Comparison of ENCODE assay signal across 8 cellular contexts in genomic region chr10:102648269-102648888, GRCh38. TPM values are rescaled to one million over a fixed set of nuclear protein-coding genes. Genes with fewer than 3 reads are reported as not detected.
DNase-seq lines count a peak whose midpoint lies in the region; ATAC-seq and TF ChIP-seq lines count a peak whose summit lies in the region.

No MANE protein-coding gene starts in this region.

- TF ChIP-seq POLR2A in esophagus muscularis mucosa (IDR thresholded peaks at IDR 0.05; ENCODE audit: low read depth): no peak
- no peak for TF ChIP-seq POLR2A in lower leg skin (IDR thresholded peaks at IDR 0.05)

- H3K27ac Mint-ChIP-seq in T-cell (peak overlapping the region; percentile 94 to 98), progenitor cell of endocrine pancreas (peak overlapping the region; percentile 59)

- H2AFZ ChIP-seq in DND-41 (ENCODE audit: low read depth, low read length): no peak overlapping the region

- peaks cover 82% of the 10 kb centered on the region for H4K20me1 ChIP-seq in DND-41 (ENCODE audit: insufficient read depth, low read length)

- H3K4me2 ChIP-seq in DND-41 (ENCODE audit: insufficient read depth, low read length): peak overlapping the region; percentile 73

- POLR2A ChIA-PET in T-cell (lab: Charles Lee): no interaction called here

- no peak for TF ChIP-seq EP300 in esophagus muscularis mucosa (IDR thresholded peaks at IDR 0.05)

- no peak for DNase-seq in DND-41
- DNase-seq in T-cell: no peak
- no peak for DNase-seq in esophagus muscularis mucosa (ENCODE audit: extremely low spot score)
- no peak for DNase-seq in progenitor cell of endocrine pancreas (ENCODE audit: low spot score, unreplicated experiment)
- no peak for DNase-seq in SKM-1 (lab: John Stamatoyannopoulos, UW; ENCODE audit: unreplicated experiment)
- DNase-seq in islet precursor cell: no peak
- no peak for DNase-seq in SW480 (ENCODE audit: low spot score)
- DNase-seq in lower leg skin (ENCODE audit: low spot score in 2 of 2): no peak

- intact Hi-C loops in esophagus muscularis mucosa (cut with DNase I) (loop anchor here (5.0 kb wide), 1 partner anchor 64 kb away; the partner anchor contains the start of genes ARL3 and SFXN2), lower leg skin (cut with DNase I; ENCODE audit: low total_unique reads) (no loop called here)

- peak overlapping the region; percentile 5 for H3K9ac ChIP-seq in DND-41 (ENCODE audit: low read depth, low read length)

- WGBS in esophagus muscularis mucosa: 32% methylated on average over 10 of the region's 12 CpGs
- 26 to 37% methylated on average over 11 of the region's 12 CpGs for WGBS in lower leg skin, 2 donors

- H3K27me3 ChIP-seq in DND-41 (ENCODE audit: insufficient read depth, low read length, poor library complexity) (no peaks in the 10 kb centered on the region), esophagus muscularis mucosa (no peaks in the 10 kb centered on the region)

- H3K4me3 ChIP-seq in DND-41 (ENCODE audit: low read depth in 1 of 2, low read length in 2 of 2) (peak overlapping the region in 1 of 2 experiments; percentile 75; a peak in 1 of 4 replicates), esophagus muscularis mucosa (peak overlapping the region; percentile 76 to 97 (median 88)), lower leg skin (ENCODE audit: low read depth, poor library complexity, severe bottlenecking) (no peak overlapping the region)

- H3K27me3 Mint-ChIP-seq in T-cell: no peaks in the 10 kb centered on the region
- H3K27me3 Mint-ChIP-seq in progenitor cell of endocrine pancreas: no peaks in the 10 kb centered on the region

- no peaks in the 10 kb centered on the region for H3K9me3 ChIP-seq in DND-41 (ENCODE audit: insufficient read depth, low read length, severe bottlenecking)
- H3K9me3 ChIP-seq in esophagus muscularis mucosa: no peaks in the 10 kb centered on the region

- H3K4me1 ChIP-seq in DND-41 (ENCODE audit: insufficient read depth, low read length) (peaks cover 54% of the 10 kb centered on the region), esophagus muscularis mucosa (peaks cover 64 to 83% (median 77%) of the 10 kb centered on the region in 4 donors)

- ATAC-seq in DND-41 (ENCODE audit: insufficient read depth, low read depth): no peak
- ATAC-seq in T-cell (replicated peaks in 1 of 4): no peak

- H3K4me3 Mint-ChIP-seq in T-cell (peak overlapping the region; percentile 95 to 98 (median 97)), progenitor cell of endocrine pancreas (ENCODE audit: low read depth) (no peak overlapping the region)

- H3K9me3 Mint-ChIP-seq in T-cell: no peaks in the 10 kb centered on the region
- no peaks in the 10 kb centered on the region for H3K9me3 Mint-ChIP-seq in progenitor cell of endocrine pancreas (ENCODE audit: low read depth)

- H3K4me1 Mint-ChIP-seq in T-cell: peaks cover 66 to 81% (median 73%) of the 10 kb centered on the region in 3 donors
- peaks cover 27% of the 10 kb centered on the region for H3K4me1 Mint-ChIP-seq in progenitor cell of endocrine pancreas (ENCODE audit: low read depth)

- H3K79me2 ChIP-seq in DND-41 (ENCODE audit: insufficient read depth, low read length): peaks cover 99% of the 10 kb centered on the region

- H3K36me3 ChIP-seq in DND-41 (ENCODE audit: insufficient read depth, low read length): peaks cover 72% of the 10 kb centered on the region
- H3K36me3 ChIP-seq in esophagus muscularis mucosa: peaks cover 8 to 42% (median 23%) of the 10 kb centered on the region in 4 donors

- TF ChIP-seq CTCF in DND-41 (IDR thresholded peaks at IDR 0.05; ENCODE audit: borderline replicate concordance, extremely low read depth, low read length, poor library complexity, severe bottlenecking): no peak
- no peak for TF ChIP-seq CTCF in esophagus muscularis mucosa (IDR thresholded peaks at IDR 0.05)
- TF ChIP-seq CTCF in progenitor cell of endocrine pancreas (IDR thresholded peaks at IDR 0.05; ENCODE audit: unreplicated experiment): no peak
- TF ChIP-seq CTCF in lower leg skin (IDR thresholded peaks at IDR 0.05): no peak

- peak overlapping the region; percentile 32; the same call in 1 of the 2 replicates for H3K27ac ChIP-seq in DND-41 (ENCODE audit: low read length)
- H3K27ac ChIP-seq in esophagus muscularis mucosa (replicated peaks in 1 of 4): peak overlapping the region; percentile 99 to 100 (median 100)

- CTCF ChIA-PET in T-cell (lab: Charles Lee): no interaction called here

- H3K36me3 Mint-ChIP-seq in T-cell: peaks cover 14% of the 10 kb centered on the region
- H3K36me3 Mint-ChIP-seq in progenitor cell of endocrine pancreas (ENCODE audit: insufficient read depth): peaks cover 2% of the 10 kb centered on the region

RNA-seq across cellular contexts. Expression of gene TRIM8, which starts 4.1 kb away (rescaled TPM):
- total RNA-seq in T-cell: 10 to 100 TPM; 54.2 to 74.7 (median 67.9) TPM
- 100 to 1,000 TPM; 103 to 170 (median 159) TPM for total RNA-seq in esophagus muscularis mucosa
- total RNA-seq in progenitor cell of endocrine pancreas: 66.1 and 69.1 TPM in 2 replicates
- 100 to 1,000 TPM in 3 of 4 donors, 10 to 100 TPM in 1; 91.7 to 128 (median 106) TPM for total RNA-seq in lower leg skin
